16 cellular contexts compared by ENCODE assay signal in genomic region chr3:132519914-132520313, GRCh38.
A peak's percentile ranks its signal among the peaks of the same experiment; 100 is the strongest.
DNase-seq lines count a peak whose midpoint lies in the region; ATAC-seq and TF ChIP-seq lines count a peak whose summit lies in the region.
"Had no signal": no experiment of that assay in that cellular context is flagged by ENCODE, and none has a peak within 500 bp of the region (broad histone marks: within the 10 kb centered on the region; RNA-seq: fewer than 3 reads in every experiment).

No MANE protein-coding gene starts in this region.

- H3T11ph ChIP-seq in H9 (ENCODE audit: low read length): no peak overlapping the region

- no peak overlapping the region for H3K27ac ChIP-seq in H9 (ENCODE audit: insufficient read length, low read depth, low read length)
- H3K27ac ChIP-seq in endodermal cell (ENCODE audit: low read depth, low read length): no peak overlapping the region
- H3K27ac ChIP-seq: BLaER1 treated with 17β-estradiol and CSF1 and Interleukin-3, amounts not matched to agents 10 nM and 100 nM had no signal

- H3K4me1 Mint-ChIP-seq in H9: peaks cover 0 to 5% of the 10 kb centered on the region in 2 experiments; a peak in 1 of 4 replicates
- H3K4me1 Mint-ChIP-seq in nephron progenitor cell: no peaks in the 10 kb centered on the region
- no peaks in the 10 kb centered on the region for H3K4me1 Mint-ChIP-seq in endodermal cell

- H3K4me3 Mint-ChIP-seq in H9: no peak overlapping the region
- H3K4me3 Mint-ChIP-seq in nephron progenitor cell: no peak overlapping the region
- no peak overlapping the region for H3K4me3 Mint-ChIP-seq in endodermal cell

- H4K8ac ChIP-seq in H9 (replicated peaks; ENCODE audit: insufficient read length, low read depth, low read length): no peak overlapping the region

- H3K4me1 ChIP-seq in H9 (ENCODE audit: insufficient read depth, low read length) (no peaks in the 10 kb centered on the region), endodermal cell (ENCODE audit: control insufficient read depth, insufficient read depth, low read length) (no peaks in the 10 kb centered on the region)
- H3K4me1 ChIP-seq: BLaER1 treated with 17β-estradiol and CSF1 and Interleukin-3, amounts not matched to agents 10 nM and 100 nM had no signal

- ATAC-seq in activated naive CD4-positive, alpha-beta T cell treated with anti-CD3 and anti-CD28 coated beads, Interleukin-2, amount 50 U/mL, for 72 hours: peak; percentile 39 to 74
- ATAC-seq in activated CD4-positive, CD25-positive, alpha-beta regulatory T cell treated with anti-CD3 and anti-CD28 coated beads, Interleukin-2, amount 50 U/mL, for 24 hours: no peak

- no peak overlapping the region for H4K91ac ChIP-seq in H9 (ENCODE audit: insufficient read length, low read depth, low read length)

- H3K27me3 Mint-ChIP-seq in H9 (ENCODE audit: low read depth): no peaks in the 10 kb centered on the region
- no peaks in the 10 kb centered on the region for H3K27me3 Mint-ChIP-seq in nephron progenitor cell (ENCODE audit: low read depth, poor library complexity)
- H3K27me3 Mint-ChIP-seq in endodermal cell (ENCODE audit: insufficient read depth): no peaks in the 10 kb centered on the region

- H2BK12ac ChIP-seq in H9 (ENCODE audit: insufficient read length, low read depth, low read length): no peak overlapping the region

- no peak overlapping the region for H2BK20ac ChIP-seq in H9 (ENCODE audit: low read depth, low read length, poor library complexity, severe bottlenecking)

- no peaks in the 10 kb centered on the region for H3K23me2 ChIP-seq in H9 (ENCODE audit: insufficient read length, low read depth, low read length, poor library complexity, severe bottlenecking)

- H3K79me1 ChIP-seq in H9 (ENCODE audit: insufficient read depth, low read depth, low read length, poor library complexity, severe bottlenecking): no peaks in the 10 kb centered on the region

- H3K9me3 ChIP-seq in H9 (ENCODE audit: control insufficient read depth, low read depth, low read length): no peaks in the 10 kb centered on the region
- no peaks in the 10 kb centered on the region for H3K9me3 ChIP-seq in endodermal cell (ENCODE audit: control insufficient read depth, low read length)
- H3K9me3 ChIP-seq: BLaER1 treated with 17β-estradiol and CSF1 and Interleukin-3, amounts not matched to agents 10 nM and 100 nM had no signal

- H3K4me2 ChIP-seq in H9 (ENCODE audit: insufficient read depth, insufficient read length, low read length): no peak overlapping the region
- H3K4me2 ChIP-seq: BLaER1 treated with 17β-estradiol and CSF1 and Interleukin-3, amounts not matched to agents 10 nM and 100 nM had no signal

- DNase-seq in NCI-H748 (lab: John Stamatoyannopoulos, UW; ENCODE audit: unreplicated experiment): peak; percentile 0
- DNase-seq in NCI-H748 treated with DMSO at 0.1 percent for 48 hours (lab: John Stamatoyannopoulos, UW): no peak
- no peak for DNase-seq in activated naive CD4-positive, alpha-beta T cell treated with anti-CD3 and anti-CD28 coated beads, Interleukin-2, amount 50 U/mL, for 72 hours (ENCODE audit: low spot score in 2 of 2)
- no peak for DNase-seq in activated naive CD4-positive, alpha-beta T cell (lab: John Stamatoyannopoulos, UW)
- DNase-seq in H9: no peak
- no peak for DNase-seq in nephron progenitor cell
- no peak for DNase-seq in endodermal cell
- DNase-seq: DMS 273 treated with DMSO at 0.1 percent for 48 hours; GOT3; NCI-H1417; NCI-H2029 treated with DMSO at 0.1 percent for 48 hours; NCI-H524; NK-92 treated with Interleukin-12 subunit alpha and Interleukin-12 subunit beta, amount 100 ng/mL, for 24 hours; RPMI8226 had no signal

- no peak overlapping the region for H3K4ac ChIP-seq in H9 (ENCODE audit: low read depth, low read length)

- H3K27ac Mint-ChIP-seq in activated naive CD4-positive, alpha-beta T cell treated with anti-CD3 and anti-CD28 coated beads, Interleukin-2, amount 50 U/mL, for 72 hours: peak overlapping the region in 1 of 2 donors; percentile 63
- 0 out of 7 replicates have a peak overlapping the region, but pooled peaks of 2 of the 3 experiments have one; percentile 58 to 76 for H3K27ac Mint-ChIP-seq in H9
- H3K27ac Mint-ChIP-seq in nephron progenitor cell: peak overlapping the region; percentile 87
- H3K27ac Mint-ChIP-seq in endodermal cell: no peak overlapping the region

- H3K56ac ChIP-seq in H9 (ENCODE audit: insufficient read length, low read depth, low read length): no peak overlapping the region

- no peak overlapping the region for H3K23ac ChIP-seq in H9 (ENCODE audit: insufficient read length, low read depth, low read length)

- H2BK15ac ChIP-seq in H9 (ENCODE audit: low read depth, low read length): no peak overlapping the region

- H3K36me3 Mint-ChIP-seq in activated naive CD4-positive, alpha-beta T cell treated with anti-CD3 and anti-CD28 coated beads, Interleukin-2, amount 50 U/mL, for 72 hours: peaks cover 0 to 32% of the 10 kb centered on the region in 2 donors
- peaks cover 16 to 59% (median 41%) of the 10 kb centered on the region in 3 experiments; a peak in 6 of 7 replicates for H3K36me3 Mint-ChIP-seq in H9 (ENCODE audit: insufficient read depth in 1 of 3, low read depth in 3 of 3)
- H3K36me3 Mint-ChIP-seq in nephron progenitor cell (ENCODE audit: low read depth): peaks cover 69% of the 10 kb centered on the region
- H3K36me3 Mint-ChIP-seq in endodermal cell (ENCODE audit: low read depth): peaks cover 81% of the 10 kb centered on the region

- H2BK5ac ChIP-seq in H9 (ENCODE audit: insufficient read length, low read length): no peak overlapping the region

- H4K5ac ChIP-seq in H9 (ENCODE audit: insufficient read length, low read depth, low read length): no peak overlapping the region

- no peak for TF ChIP-seq CTCF in H9 (conservative IDR thresholded peaks at IDR 0.05)
- no peak for TF ChIP-seq CTCF in nephron progenitor cell (IDR thresholded peaks at IDR 0.05)
- no peak for TF ChIP-seq CTCF in endodermal cell (conservative IDR thresholded peaks at IDR 0.05)

- no peak overlapping the region for H3K14ac ChIP-seq in H9 (ENCODE audit: insufficient read depth, low read length)

- peaks cover 95% of the 10 kb centered on the region for H3K36me3 ChIP-seq in endodermal cell (ENCODE audit: control insufficient read depth, insufficient read depth, low read length)

- no peaks in the 10 kb centered on the region for H3K9me3 Mint-ChIP-seq in activated naive CD4-positive, alpha-beta T cell treated with anti-CD3 and anti-CD28 coated beads, Interleukin-2, amount 50 U/mL, for 72 hours
- H3K9me3 Mint-ChIP-seq in H9 (no peaks in the 10 kb centered on the region), nephron progenitor cell (no peaks in the 10 kb centered on the region), endodermal cell (no peaks in the 10 kb centered on the region)

- no peaks in the 10 kb centered on the region for H4K20me1 ChIP-seq in H9 (ENCODE audit: control insufficient read depth, insufficient read depth, insufficient read length)

- no peak overlapping the region for H2BK120ac ChIP-seq in H9 (ENCODE audit: low read depth, low read length, poor library complexity, severe bottlenecking)

- H3K4me3 ChIP-seq in endodermal cell (ENCODE audit: low read length): no peak overlapping the region
- H3K4me3 ChIP-seq: BLaER1 treated with 17β-estradiol and CSF1 and Interleukin-3, amounts not matched to agents 10 nM and 100 nM had no signal

- H3K27me3 ChIP-seq in H9 (ENCODE audit: insufficient read depth, low read length) (no peaks in the 10 kb centered on the region), endodermal cell (ENCODE audit: control insufficient read depth, insufficient read depth, low read length, poor library complexity, severe bottlenecking) (no peaks in the 10 kb centered on the region)
- H3K27me3 ChIP-seq: BLaER1 treated with 17β-estradiol and CSF1 and Interleukin-3, amounts not matched to agents 10 nM and 100 nM had no signal

- H2AFZ ChIP-seq in H9 (ENCODE audit: low read length): no peak overlapping the region

- H3K9ac ChIP-seq in H9 (ENCODE audit: extremely low read depth, insufficient read length, low read length) (no peak overlapping the region), endodermal cell (ENCODE audit: extremely low read depth, low read length, poor library complexity, severe bottlenecking) (no peak overlapping the region)
- H3K9ac ChIP-seq: BLaER1 treated with 17β-estradiol and CSF1 and Interleukin-3, amounts not matched to agents 10 nM and 100 nM had no signal

- no peak overlapping the region for H2AK5ac ChIP-seq in H9 (ENCODE audit: insufficient read length, low read length)

- no peaks in the 10 kb centered on the region for H3K79me2 ChIP-seq in H9 (ENCODE audit: insufficient read depth, low read length)

- WGBS in H9 (ENCODE audit: extremely low coverage, insufficient read length, low lambda C conversion rate): no CpG with 5 or more reads among the region's 5 CpGs
- WGBS in endodermal cell (ENCODE audit: insufficient coverage in 1 of 2, insufficient read length in 1 of 2), 2 experiments: 95 to 100% methylated on average over 3 to 5 of the region's 5 CpGs

- no peak overlapping the region for H3K18ac ChIP-seq in H9 (ENCODE audit: insufficient read length, low read depth, low read length)

Comparison
In these comparisons a context has a peak if more than half of its experiments do, and no peak if none do; other contexts are left out.
1. ATAC-seq: peak in activated naive CD4-positive, alpha-beta T cell treated with anti-CD3 and anti-CD28 coated beads, Interleukin-2, amount 50 U/mL, for 72 hours (2 of 2); none in activated CD4-positive, CD25-positive, alpha-beta regulatory T cell treated with anti-CD3 and anti-CD28 coated beads, Interleukin-2, amount 50 U/mL, for 24 hours (0 of 2).